In the genomic region with DNA sequence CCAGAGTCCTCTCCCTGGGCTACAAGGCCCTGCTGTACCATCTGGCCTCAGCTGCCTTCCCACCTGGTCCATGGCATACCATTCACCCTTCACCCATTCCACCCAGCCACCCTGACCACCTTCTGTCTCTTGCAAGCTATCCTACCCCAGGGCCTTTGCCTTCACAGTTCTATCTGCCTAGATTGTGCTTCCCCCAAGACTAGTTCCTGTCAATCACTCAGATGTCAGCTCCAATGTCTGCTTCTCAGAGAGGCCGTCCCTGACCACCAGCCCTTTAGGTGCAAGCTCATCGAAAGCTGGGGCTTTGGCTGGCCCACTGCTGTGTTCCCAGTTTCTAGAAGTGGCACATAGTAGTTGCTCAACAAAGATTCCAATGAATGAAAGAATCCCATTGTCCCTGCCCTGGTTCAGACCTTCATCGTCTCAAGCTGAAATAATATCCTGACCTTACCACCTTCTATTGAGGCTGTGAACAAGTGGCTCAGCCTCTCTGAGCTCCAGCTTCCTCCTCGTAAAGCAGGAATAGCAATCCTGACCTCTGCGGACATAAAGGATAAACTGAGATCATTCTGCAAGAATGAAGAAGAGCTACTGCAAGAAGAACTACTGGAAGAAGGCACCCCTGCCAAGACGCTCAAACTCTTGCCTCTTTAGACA, we compare ENCODE assay signal across 1 cellular context.
TF ChIP-seq lines count a peak whose summit lies in the region.

No MANE protein-coding gene starts in this region.

TF ChIP-seq in GM12878, 131 proteins besides CTCF, POLR2A, EP300 and RAD21:
- TF ChIP-seq, protein P1, sequence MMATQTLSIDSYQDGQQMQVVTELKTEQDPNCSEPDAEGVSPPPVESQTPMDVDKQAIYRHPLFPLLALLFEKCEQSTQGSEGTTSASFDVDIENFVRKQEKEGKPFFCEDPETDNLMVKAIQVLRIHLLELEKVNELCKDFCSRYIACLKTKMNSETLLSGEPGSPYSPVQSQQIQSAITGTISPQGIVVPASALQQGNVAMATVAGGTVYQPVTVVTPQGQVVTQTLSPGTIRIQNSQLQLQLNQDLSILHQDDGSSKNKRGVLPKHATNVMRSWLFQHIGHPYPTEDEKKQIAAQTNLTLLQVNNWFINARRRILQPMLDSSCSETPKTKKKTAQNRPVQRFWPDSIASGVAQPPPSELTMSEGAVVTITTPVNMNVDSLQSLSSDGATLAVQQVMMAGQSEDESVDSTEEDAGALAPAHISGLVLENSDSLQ (IDR thresholded peaks at IDR 0.05), result peak; percentile 63
- TF ChIP-seq, protein P2, sequence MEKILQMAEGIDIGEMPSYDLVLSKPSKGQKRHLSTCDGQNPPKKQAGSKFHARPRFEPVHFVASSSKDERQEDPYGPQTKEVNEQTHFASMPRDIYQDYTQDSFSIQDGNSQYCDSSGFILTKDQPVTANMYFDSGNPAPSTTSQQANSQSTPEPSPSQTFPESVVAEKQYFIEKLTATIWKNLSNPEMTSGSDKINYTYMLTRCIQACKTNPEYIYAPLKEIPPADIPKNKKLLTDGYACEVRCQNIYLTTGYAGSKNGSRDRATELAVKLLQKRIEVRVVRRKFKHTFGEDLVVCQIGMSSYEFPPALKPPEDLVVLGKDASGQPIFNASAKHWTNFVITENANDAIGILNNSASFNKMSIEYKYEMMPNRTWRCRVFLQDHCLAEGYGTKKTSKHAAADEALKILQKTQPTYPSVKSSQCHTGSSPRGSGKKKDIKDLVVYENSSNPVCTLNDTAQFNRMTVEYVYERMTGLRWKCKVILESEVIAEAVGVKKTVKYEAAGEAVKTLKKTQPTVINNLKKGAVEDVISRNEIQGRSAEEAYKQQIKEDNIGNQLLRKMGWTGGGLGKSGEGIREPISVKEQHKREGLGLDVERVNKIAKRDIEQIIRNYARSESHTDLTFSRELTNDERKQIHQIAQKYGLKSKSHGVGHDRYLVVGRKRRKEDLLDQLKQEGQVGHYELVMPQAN (conservative IDR thresholded peaks at IDR 0.05), result no peak
